Comparison of ENCODE assay signal across 12 cellular contexts in the genomic region with DNA sequence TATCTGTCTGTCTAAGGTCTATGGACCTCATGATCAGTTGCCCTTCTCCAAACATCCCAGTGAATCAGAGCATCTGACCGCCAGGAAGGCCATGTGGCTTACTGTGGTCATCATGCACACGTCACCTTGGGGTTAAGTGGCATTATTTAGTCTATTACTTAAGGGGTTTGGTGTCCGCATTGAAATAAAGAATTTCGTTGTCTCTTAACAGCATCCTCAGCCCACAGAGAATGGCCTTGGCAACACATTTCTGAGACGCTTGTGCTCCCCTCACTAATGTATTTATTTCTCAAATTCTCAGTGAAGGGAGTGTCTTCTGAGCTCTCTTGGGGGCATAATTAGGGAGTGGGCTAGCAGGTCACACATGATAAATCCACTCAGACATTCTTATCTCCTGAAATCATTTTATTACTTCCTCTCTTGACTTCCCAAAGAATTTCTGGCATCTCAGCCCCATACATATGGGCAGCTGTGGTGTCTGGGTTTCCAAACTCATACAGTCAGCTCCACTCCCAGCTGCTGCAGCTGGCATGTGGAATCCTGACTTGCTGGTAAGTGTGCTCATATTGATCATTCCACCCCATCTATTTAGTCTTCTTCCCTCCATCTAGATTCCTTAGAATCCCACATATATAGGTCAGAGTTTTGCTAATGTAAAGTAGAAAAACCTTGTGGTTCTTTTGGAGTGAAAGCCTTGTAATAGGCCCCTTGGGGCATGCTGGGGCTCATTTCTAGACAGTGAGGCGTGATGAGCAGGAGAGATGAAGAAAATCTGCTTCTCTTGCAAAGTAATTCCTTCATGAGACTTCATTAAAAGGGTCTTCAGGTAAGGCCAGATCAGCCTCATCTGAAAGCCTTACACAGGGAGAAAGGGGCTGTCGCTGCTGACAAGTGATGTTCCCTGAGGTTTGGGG.
A peak's percentile ranks its signal among the peaks of the same experiment; 100 is the strongest.
DNase-seq lines count a peak whose midpoint lies in the region; ATAC-seq and TF ChIP-seq lines count a peak whose summit lies in the region.
"Had no signal": no experiment of that assay in that cellular context is flagged by ENCODE, and none has a peak within 500 bp of the region (broad histone marks: within the 10 kb centered on the region; RNA-seq: fewer than 3 reads in every experiment).

No MANE protein-coding gene starts in this region.

- H3K36me3 ChIP-seq in GM23248 (ENCODE audit: low read depth): no peaks in the 10 kb centered on the region
- H3K36me3 ChIP-seq: neutrophil had no signal

- no peaks in the 10 kb centered on the region for H4K20me1 ChIP-seq in GM23248 (ENCODE audit: insufficient read depth)

- no peaks in the 10 kb centered on the region for H3K27me3 Mint-ChIP-seq in activated CD8-positive, alpha-beta T cell treated with anti-CD3 and anti-CD28 coated beads, Interleukin-2, amount 10 ng/mL, durations not matched to agents 7 days and 5 days (ENCODE audit: low read depth)
- H3K27me3 Mint-ChIP-seq: type B pancreatic cell had no signal

- H3K4me2 ChIP-seq in GM23248 (ENCODE audit: unreplicated experiment): peak overlapping the region; percentile 31

- POLR2A ChIA-PET in RWPE1 (lab: Yijun Ruan, JAX; ENCODE audit: low non-redundant PET): no interaction called here
- POLR2A ChIA-PET in activated CD8-positive, alpha-beta T cell treated with anti-CD3 and anti-CD28 coated beads, Interleukin-2, amount 10 ng/mL, durations not matched to agents 7 days and 5 days (lab: Charles Lee): no interaction called here

- H3K79me2 ChIP-seq in GM23248 (ENCODE audit: insufficient read depth): no peaks in the 10 kb centered on the region

- no peak overlapping the region for H3K27ac Mint-ChIP-seq in activated CD8-positive, alpha-beta T cell treated with anti-CD3 and anti-CD28 coated beads, Interleukin-2, amount 10 ng/mL, durations not matched to agents 7 days and 5 days
- H3K27ac Mint-ChIP-seq: immature natural killer cell, type B pancreatic cell had no signal

- H3K4me1 Mint-ChIP-seq in activated CD8-positive, alpha-beta T cell treated with anti-CD3 and anti-CD28 coated beads, Interleukin-2, amount 10 ng/mL, durations not matched to agents 7 days and 5 days (ENCODE audit: low read depth): no peaks in the 10 kb centered on the region
- H3K4me1 Mint-ChIP-seq: immature natural killer cell had no signal

- no peaks in the 10 kb centered on the region for H3K36me3 Mint-ChIP-seq in activated CD8-positive, alpha-beta T cell treated with anti-CD3 and anti-CD28 coated beads, Interleukin-2, amount 10 ng/mL, durations not matched to agents 7 days and 5 days (ENCODE audit: low read depth)
- H3K36me3 Mint-ChIP-seq: immature natural killer cell, type B pancreatic cell had no signal

- in situ Hi-C loops in GM23248 (cut with MboI): no loop called here

- H3K9me3 ChIP-seq in GM23248 (ENCODE audit: low read depth): no peaks in the 10 kb centered on the region
- H3K9me3 ChIP-seq: neutrophil had no signal

- H3F3A ChIP-seq in GM23248 (ENCODE audit: insufficient read depth): peaks cover 21% of the 10 kb centered on the region

- 29 to 34% methylated on average over 7 of the region's 7 CpGs for WGBS in GM23248 (ENCODE audit: low coverage in 1 of 2, low lambda C conversion rate in 2 of 2, missing lambda C conversion rate in 2 of 2), 2 experiments

- peaks cover 30% of the 10 kb centered on the region for H3K4me1 ChIP-seq in GM23248 (ENCODE audit: insufficient read depth)

- DNase-seq in GM23248: peak; percentile 89
- DNase-seq in RWPE1 (ENCODE audit: low spot score): peak; percentile 11
- DNase-seq in epithelial cell of proximal tubule (ENCODE audit: low read depth): peak; percentile 59
- DNase-seq in skeletal muscle cell (ENCODE audit: low read depth): peak; percentile 96
- DNase-seq in activated CD8-positive, alpha-beta T cell treated with anti-CD3 and anti-CD28 coated beads, Interleukin-2, amount 10 ng/mL, durations not matched to agents 7 days and 5 days: no peak
- no peak for DNase-seq in C1 segment of cervical spinal cord (lab: John Stamatoyannopoulos, UW)
- DNase-seq: activated CD4-positive, alpha-beta T cell treated with anti-CD3 and anti-CD28 coated beads for 1 hour; immature natural killer cell; NCI-H1930 had no signal

- H2AFZ ChIP-seq in GM23248: no peak overlapping the region

- H3K9ac ChIP-seq in GM23248: no peak overlapping the region

- CTCF ChIA-PET in RWPE1 (lab: Yijun Ruan, JAX): interaction anchor here (1.2 kb wide), 1 partner anchor 10 kb away, joined by 8 read pairs; no protein-coding TSS in a partner anchor
- CTCF ChIA-PET in activated CD8-positive, alpha-beta T cell treated with anti-CD3 and anti-CD28 coated beads, Interleukin-2, amount 10 ng/mL, durations not matched to agents 7 days and 5 days (lab: Charles Lee): interaction anchor here (0.9 kb wide), 1 partner anchor 9 kb away, joined by 3 read pairs; no protein-coding TSS in a partner anchor

- H3K27me3 ChIP-seq in GM23248 (replicated peaks; ENCODE audit: insufficient read depth): no peaks in the 10 kb centered on the region
- H3K27me3 ChIP-seq: neutrophil had no signal

- H3K9me3 Mint-ChIP-seq in activated CD8-positive, alpha-beta T cell treated with anti-CD3 and anti-CD28 coated beads, Interleukin-2, amount 10 ng/mL, durations not matched to agents 7 days and 5 days (ENCODE audit: insufficient read depth): no peaks in the 10 kb centered on the region
- H3K9me3 Mint-ChIP-seq: type B pancreatic cell had no signal

- H3K4me3 ChIP-seq in GM23248 (no peak overlapping the region; the same call in 1 of the 2 replicates), epithelial cell of proximal tubule (ENCODE audit: low read depth, low read length) (no peak overlapping the region), skeletal muscle cell (ENCODE audit: low read depth, low read length) (no peak overlapping the region)

- H3K4me3 Mint-ChIP-seq in activated CD8-positive, alpha-beta T cell treated with anti-CD3 and anti-CD28 coated beads, Interleukin-2, amount 10 ng/mL, durations not matched to agents 7 days and 5 days: no peak overlapping the region
- H3K4me3 Mint-ChIP-seq: immature natural killer cell, type B pancreatic cell had no signal

- TF ChIP-seq CTCF in RWPE1 (conservative IDR thresholded peaks at IDR 0.05; ENCODE audit: low read depth) (no peak), epithelial cell of proximal tubule (conservative IDR thresholded peaks at IDR 0.05; ENCODE audit: low read depth, low read length) (no peak)

- H3K9me2 ChIP-seq in GM23248 (ENCODE audit: insufficient read depth): no peaks in the 10 kb centered on the region

- no peak for ATAC-seq in HG03097 (IDR thresholded peaks at IDR 0.05; ENCODE audit: low FRiP score, unreplicated experiment)
- no peak for ATAC-seq in activated CD8-positive, alpha-beta T cell treated with anti-CD3 and anti-CD28 coated beads, Interleukin-2, amount 10 ng/mL, durations not matched to agents 7 days and 5 days

- H3K27ac ChIP-seq in GM23248: peak overlapping the region; percentile 73
- no peak overlapping the region for H3K27ac ChIP-seq in RWPE1
- H3K27ac ChIP-seq: neutrophil had no signal

Comparison
In these comparisons a context has a peak if more than half of its experiments do, and no peak if none do; other contexts are left out.
1. DNase-seq: peak in GM23248 (single experiment), RWPE1 (single experiment), epithelial cell of proximal tubule (single experiment) and skeletal muscle cell (single experiment); none in activated CD8-positive, alpha-beta T cell treated with anti-CD3 and anti-CD28 coated beads, Interleukin-2, amount 10 ng/mL, durations not matched to agents 7 days and 5 days (single experiment) and C1 segment of cervical spinal cord (0 of 14).